21 cellular contexts compared by ENCODE assay signal in genomic region chr14:80055226-80055625, GRCh38.
DNase-seq lines count a peak whose midpoint lies in the region; ATAC-seq and TF ChIP-seq lines count a peak whose summit lies in the region.
"Had no signal": no experiment of that assay in that cellular context is flagged by ENCODE, and none has a peak within 500 bp of the region (broad histone marks: within the 10 kb centered on the region; RNA-seq: fewer than 3 reads in every experiment).

No MANE protein-coding gene starts in this region.

- no peaks in the 10 kb centered on the region for H3K9me3 Mint-ChIP-seq in HFFc6
- H3K9me3 Mint-ChIP-seq: activated naive CD8-positive, alpha-beta T cell treated with anti-CD3 and anti-CD28 coated beads, Interleukin-2, amount 10 ng/mL, durations not matched to agents 7 days and 5 days; stimulated activated naive CD8-positive, alpha-beta T cell treated with anti-CD3 and anti-CD28 coated beads, Interleukin-15, amount 100 ng/mL, for 72 hours had no signal

- H3K36me3 Mint-ChIP-seq in HFFc6 (ENCODE audit: low read depth) = no peaks in the 10 kb centered on the region
- H3K36me3 Mint-ChIP-seq: activated naive CD8-positive, alpha-beta T cell treated with anti-CD3 and anti-CD28 coated beads, Interleukin-2, amount 10 ng/mL, durations not matched to agents 7 days and 5 days had no signal

- peaks cover 25% of the 10 kb centered on the region for H3K4me1 Mint-ChIP-seq in HFFc6 (ENCODE audit: low read depth)
- H3K4me1 Mint-ChIP-seq: activated B cell treated with CpG ODN at 0.5 μM for 24 hours; activated naive CD8-positive, alpha-beta T cell treated with anti-CD3 and anti-CD28 coated beads, Interleukin-2, amount 10 ng/mL, durations not matched to agents 7 days and 5 days; stimulated activated naive CD8-positive, alpha-beta T cell treated with anti-CD3 and anti-CD28 coated beads, Interleukin-15, amount 100 ng/mL, for 72 hours had no signal

- peaks cover 4% of the 10 kb centered on the region for H3K9me3 ChIP-seq in adipocyte (ENCODE audit: control insufficient read depth, low read length)
- peaks cover 0 to 5% (median 0%) of the 10 kb centered on the region in 5 donors for H3K9me3 ChIP-seq in subcutaneous abdominal adipose tissue (ENCODE audit: control insufficient read depth in 5 of 5, low read length in 5 of 5)
- H3K9me3 ChIP-seq: transverse colon had no signal

- H3K4me1 ChIP-seq in adipocyte (ENCODE audit: control insufficient read depth, insufficient read depth, low read length) = peaks cover 18% of the 10 kb centered on the region
- peaks cover 0 to 18% (median 11%) of the 10 kb centered on the region in 5 donors for H3K4me1 ChIP-seq in subcutaneous abdominal adipose tissue (ENCODE audit: control insufficient read depth in 5 of 5, insufficient read depth in 5 of 5, low read length in 5 of 5)

- ATAC-seq in HG03469 (IDR thresholded peaks at IDR 0.05; ENCODE audit: unreplicated experiment) = no peak
- ATAC-seq in HG03432 (IDR thresholded peaks at IDR 0.05; ENCODE audit: unreplicated experiment) = no peak
- ATAC-seq: stimulated activated naive CD8-positive, alpha-beta T cell treated with anti-CD3 and anti-CD28 coated beads, Interleukin-15, amount 100 ng/mL, for 72 hours had no signal

- H3K36me3 ChIP-seq in adipocyte (ENCODE audit: control insufficient read depth, insufficient read depth, low read length, severe bottlenecking) (no peaks in the 10 kb centered on the region), subcutaneous abdominal adipose tissue (ENCODE audit: control insufficient read depth in 5 of 5, insufficient read depth in 5 of 5, low read length in 5 of 5) (no peaks in the 10 kb centered on the region)
- H3K36me3 ChIP-seq: transverse colon had no signal

- DNase-seq in HFFc6 (peak; percentile 1), adipocyte (ENCODE audit: low read depth) (peak; percentile 13), fibroblast of peridontal ligament (ENCODE audit: extremely low read depth) (peak; percentile 15), NCI-H146 treated with DMSO at 0.1 percent for 48 hours (lab: John Stamatoyannopoulos, UW; ENCODE audit: unreplicated experiment) (no peak)
- DNase-seq: activated B cell treated with CpG ODN at 0.5 μM for 24 hours; activated CD4-positive, alpha-beta T cell treated with anti-CD3 and anti-CD28 coated beads, Interleukin-2, amount 50 U/mL, for 48 hours; activated CD8-positive, alpha-beta memory T cell treated with anti-CD3 and anti-CD28 coated beads, Interleukin-2, amount 50 U/mL, for 48 hours; activated naive CD8-positive, alpha-beta T cell treated with anti-CD3 and anti-CD28 coated beads, Interleukin-2, amount 10 ng/mL, durations not matched to agents 7 days and 5 days; CD4-positive, alpha-beta T cell; cortex of kidney; glutamatergic neuron; Karpas-422; MV-4-11; NCI-H187 treated with DMSO at 0.1 percent for 48 hours; stimulated activated naive CD8-positive, alpha-beta T cell treated with anti-CD3 and anti-CD28 coated beads, Interleukin-15, amount 100 ng/mL, for 72 hours; T1000; transverse colon had no signal

- H3K27ac ChIP-seq in subcutaneous abdominal adipose tissue (ENCODE audit: low read depth, low read length) = peak overlapping the region; percentile 5
- H3K27ac ChIP-seq: transverse colon had no signal

- no peaks in the 10 kb centered on the region for H3K27me3 Mint-ChIP-seq in HFFc6 (ENCODE audit: insufficient read depth)
- H3K27me3 Mint-ChIP-seq: activated B cell treated with CpG ODN at 0.5 μM for 24 hours; activated naive CD8-positive, alpha-beta T cell treated with anti-CD3 and anti-CD28 coated beads, Interleukin-2, amount 10 ng/mL, durations not matched to agents 7 days and 5 days; CD4-positive, alpha-beta T cell; stimulated activated naive CD8-positive, alpha-beta T cell treated with anti-CD3 and anti-CD28 coated beads, Interleukin-15, amount 100 ng/mL, for 72 hours had no signal

- no peak for TF ChIP-seq CTCF in HFFc6 (IDR thresholded peaks at IDR 0.05)

- H3K27me3 ChIP-seq in adipocyte (replicated peaks; ENCODE audit: control insufficient read depth, insufficient read depth, low read length) (no peaks in the 10 kb centered on the region), subcutaneous abdominal adipose tissue (ENCODE audit: control insufficient read depth in 5 of 5, insufficient read depth in 4 of 5, low read length in 5 of 5) (no peaks in the 10 kb centered on the region)
- H3K27me3 ChIP-seq: transverse colon had no signal

- no peak overlapping the region for H3K27ac Mint-ChIP-seq in HFFc6
- H3K27ac Mint-ChIP-seq: activated B cell treated with CpG ODN at 0.5 μM for 24 hours; activated naive CD8-positive, alpha-beta T cell treated with anti-CD3 and anti-CD28 coated beads, Interleukin-2, amount 10 ng/mL, durations not matched to agents 7 days and 5 days; CD4-positive, alpha-beta T cell; stimulated activated naive CD8-positive, alpha-beta T cell treated with anti-CD3 and anti-CD28 coated beads, Interleukin-15, amount 100 ng/mL, for 72 hours had no signal

- H3K4me3 ChIP-seq in adipocyte (ENCODE audit: low read length) (no peak overlapping the region), subcutaneous abdominal adipose tissue (ENCODE audit: low read depth in 1 of 5, low read length in 5 of 5) (no peak overlapping the region)
- H3K4me3 ChIP-seq: transverse colon had no signal

- H3K4me3 Mint-ChIP-seq in HFFc6 = no peak overlapping the region; the same call in 1 of the 2 replicates
- H3K4me3 Mint-ChIP-seq: activated B cell treated with CpG ODN at 0.5 μM for 24 hours; activated naive CD8-positive, alpha-beta T cell treated with anti-CD3 and anti-CD28 coated beads, Interleukin-2, amount 10 ng/mL, durations not matched to agents 7 days and 5 days; CD4-positive, alpha-beta T cell; neural crest cell; stimulated activated naive CD8-positive, alpha-beta T cell treated with anti-CD3 and anti-CD28 coated beads, Interleukin-15, amount 100 ng/mL, for 72 hours had no signal

- H3K9ac ChIP-seq in adipocyte (ENCODE audit: low read length) (no peak overlapping the region), subcutaneous abdominal adipose tissue (ENCODE audit: low read length in 5 of 5) (no peak overlapping the region)
